Comparison of ENCODE assay signal across 24 cellular contexts in the genomic region with DNA sequence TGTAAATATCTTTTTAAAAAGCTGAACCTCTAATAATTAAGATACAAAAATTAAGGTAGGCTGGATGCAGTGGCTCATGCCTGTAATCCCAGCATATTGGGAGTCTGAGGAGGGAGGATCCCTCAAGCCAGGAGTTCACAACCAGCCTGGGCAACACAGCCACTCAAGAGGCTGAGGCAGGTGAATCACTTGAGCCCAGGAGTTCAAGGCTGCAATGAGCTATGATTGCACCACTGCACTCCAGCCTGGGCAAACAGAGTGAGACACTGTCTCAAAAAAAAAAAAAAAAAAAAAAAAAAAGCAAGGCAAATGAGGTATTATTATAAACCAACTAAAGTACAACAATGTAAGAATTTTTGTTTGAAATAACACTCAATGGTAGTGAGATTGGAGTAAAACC. TPM values are rescaled to one million over a fixed set of nuclear protein-coding genes. Genes with fewer than 3 reads are reported as not detected.
DNase-seq lines count a peak whose midpoint lies in the region; ATAC-seq, FAIRE-seq and TF ChIP-seq lines count a peak whose summit lies in the region.
"Had no signal": no experiment of that assay in that cellular context is flagged by ENCODE, and none has a peak within 500 bp of the region (broad histone marks: within the 10 kb centered on the region; RNA-seq: fewer than 3 reads in every experiment).

No MANE protein-coding gene starts in this region.

- intact Hi-C loops in adrenal gland (cut with DNase I) = no loop called here

- H3K18ac ChIP-seq in mesenchymal stem cell (ENCODE audit: low read depth in 1 of 2, low read length in 2 of 2) = no peak overlapping the region

- H3K4me2 ChIP-seq in A549 (peak overlapping the region; percentile 39), mesenchymal stem cell (ENCODE audit: low read length, poor library complexity, severe bottlenecking) (no peak overlapping the region)

- H2BK12ac ChIP-seq in mesenchymal stem cell (ENCODE audit: low read length in 2 of 2) = peak overlapping the region in 1 of 2 experiments; percentile 83

- FAIRE-seq in A549 (lab: Jason Lieb, UNC) = no peak
- FAIRE-seq: GM12892, GM19239 had no signal

- ATAC-seq in A549 (peak in 1 of 2 experiments; percentile 10; a peak in 1 of 6 replicates), GM18870 (IDR thresholded peaks at IDR 0.05; ENCODE audit: unreplicated experiment) (no peak)
- ATAC-seq: HCT116 had no signal

- no peak overlapping the region for H3K23ac ChIP-seq in mesenchymal stem cell (ENCODE audit: low read length in 2 of 2)

- H3K14ac ChIP-seq in mesenchymal stem cell (ENCODE audit: low read length in 2 of 2) = no peak overlapping the region

- H2BK15ac ChIP-seq in mesenchymal stem cell (ENCODE audit: low read depth, poor library complexity, severe bottlenecking) = no peak overlapping the region

- no peak for TF ChIP-seq CTCF in A549 (IDR thresholded peaks at IDR 0.05)
- no peak for TF ChIP-seq CTCF in adrenal gland (IDR thresholded peaks at IDR 0.05)

- no peak for TF ChIP-seq EP300 in A549 (IDR thresholded peaks at IDR 0.05)

- no peak overlapping the region for H3K9ac ChIP-seq in mesenchymal stem cell (ENCODE audit: low read length)

- no peak overlapping the region for H2AFZ ChIP-seq in mesenchymal stem cell (ENCODE audit: low read depth, low read length)

- TF ChIP-seq RAD21 in A549 (conservative IDR thresholded peaks at IDR 0.05 in 1 of 2, IDR thresholded peaks at IDR 0.05 in 1 of 2) = no peak

- peak overlapping the region; percentile 65 for H2AK5ac ChIP-seq in mesenchymal stem cell (ENCODE audit: low read length, severe bottlenecking)

- H3K9me3 ChIP-seq in A549 = no peaks in the 10 kb centered on the region
- no peaks in the 10 kb centered on the region for H3K9me3 ChIP-seq in adrenal gland (replicated peaks in 1 of 3)
- H3K9me3 ChIP-seq in mesenchymal stem cell (ENCODE audit: control insufficient read depth, low read length) = no peaks in the 10 kb centered on the region
- H3K9me3 ChIP-seq: SJSA1 had no signal

- H3K4me3 ChIP-seq in A549 (no peak overlapping the region), adrenal gland (no peak overlapping the region), mesenchymal stem cell (ENCODE audit: insufficient read depth in 1 of 2, low read depth in 1 of 2, low read length in 2 of 2) (no peak overlapping the region)
- H3K4me3 ChIP-seq: SJSA1 had no signal

- TF ChIP-seq POLR2A in A549 (IDR thresholded peaks at IDR 0.05; ENCODE audit: low read length) (no peak), adrenal gland (IDR thresholded peaks at IDR 0.05) (no peak)

- peaks cover 51% of the 10 kb centered on the region for H3K4me1 ChIP-seq in A549
- H3K4me1 ChIP-seq in adrenal gland (replicated peaks in 1 of 2) = peaks cover 0 to 8% of the 10 kb centered on the region in 2 donors
- H3K4me1 ChIP-seq in mesenchymal stem cell (ENCODE audit: control insufficient read depth, insufficient read depth, low read depth, low read length) = peaks cover 8% of the 10 kb centered on the region

- H4K91ac ChIP-seq in mesenchymal stem cell (ENCODE audit: low read length) = no peak overlapping the region

- H3K36me3 ChIP-seq in adrenal gland (replicated peaks in 1 of 2) (no peaks in the 10 kb centered on the region), mesenchymal stem cell (ENCODE audit: control insufficient read depth in 1 of 2, insufficient read depth in 2 of 2, low read depth in 1 of 2, low read length in 2 of 2) (no peaks in the 10 kb centered on the region)
- H3K36me3 ChIP-seq: SJSA1 had no signal

- POLR2A ChIA-PET in A549 (lab: Yijun Ruan, JAX) = interaction anchor here (0.7 kb wide), 1 partner anchor 59 kb away, joined by 3 read pairs; no protein-coding TSS in a partner anchor

- H2BK5ac ChIP-seq in mesenchymal stem cell (ENCODE audit: low read depth, low read length, poor library complexity, severe bottlenecking) = no peak overlapping the region

- CTCF ChIA-PET in A549 (lab: Yijun Ruan, JAX) = interaction anchor here (0.7 to 2.3 kb wide), 15 partner anchors 9 to 304 kb away, joined by 3 to 12 read pairs (median 4); partner anchors contain the start of genes EFHB and KAT2B

- H3K4ac ChIP-seq in mesenchymal stem cell (ENCODE audit: low read depth in 1 of 2, low read length in 2 of 2) = no peak overlapping the region

- H3K27me3 ChIP-seq in adrenal gland = no peaks in the 10 kb centered on the region
- H3K27me3 ChIP-seq in mesenchymal stem cell (ENCODE audit: control insufficient read depth in 1 of 2, insufficient read depth in 1 of 2, low read length in 2 of 2) = no peaks in the 10 kb centered on the region
- H3K27me3 ChIP-seq: SJSA1 had no signal

- no peak overlapping the region for H2BK120ac ChIP-seq in mesenchymal stem cell (ENCODE audit: low read depth, low read length)

- DNase-seq in A549 (ENCODE audit: low read depth in 1 of 2, low spot score in 1 of 2) (peak in 1 of 2 experiments; percentile 52), adrenal gland (peak in 4 of 7 donors; percentile 23 to 52 (median 28)), kidney tubule cell (ENCODE audit: low spot score) (peak; percentile 58), mesenchymal stem cell (no peak), hepatic stellate cell (ENCODE audit: low spot score) (no peak), OCI-M2 (lab: John Stamatoyannopoulos, UW; ENCODE audit: unreplicated experiment) (no peak)
- DNase-seq: 8988T, Calu3, DMS79 treated with DMSO at 0.1 percent for 48 hours, Karpas-422, NCI-H1092 treated with DMSO at 0.1 percent for 48 hours, NCI-H1436, NCI-H187, NCI-H446 treated with DMSO at 0.1 percent for 48 hours, NCI-H526 treated with DMSO at 0.1 percent for 48 hours, Right ventricle myocardium superior, RPMI8226 had no signal

- no peaks in the 10 kb centered on the region for H3K79me1 ChIP-seq in mesenchymal stem cell (replicated peaks; ENCODE audit: low read length, poor library complexity, severe bottlenecking)

- H3K27ac ChIP-seq in A549 = peak overlapping the region; percentile 50 to 79
- H3K27ac ChIP-seq in adrenal gland = no peak overlapping the region
- no peak overlapping the region for H3K27ac ChIP-seq in mesenchymal stem cell (ENCODE audit: low read length, poor library complexity, severe bottlenecking)
- H3K27ac ChIP-seq: SJSA1 had no signal

- no peak overlapping the region for H4K8ac ChIP-seq in mesenchymal stem cell (ENCODE audit: low read length)

TF ChIP-seq in A549, 52 proteins besides CTCF, POLR2A, EP300 and RAD21:
- TF ChIP-seq FOSL2 (IDR thresholded peaks at IDR 0.05) (no peak), FOSL2 (CRISPR knock-in tag; IDR thresholded peaks at IDR 0.05) (0 out of 2 replicates have a peak, but pooled peaks have one; percentile 29), KDM1A (IDR thresholded peaks at IDR 0.05; ENCODE audit: low read depth) (no peak), CEBPB (IDR thresholded peaks at IDR 0.05) (peak; percentile 20 to 71; a peak in 3 of 4 replicates), ZC3H11A (IDR thresholded peaks at IDR 0.05) (no peak), GATA3 (IDR thresholded peaks at IDR 0.05; ENCODE audit: borderline replicate concordance) (0 out of 2 replicates have a peak, but pooled peaks have one; percentile 26), RARB (CRISPR knock-in tag; IDR thresholded peaks at IDR 0.05) (no peak), ZNF302 (CRISPR knock-in tag; IDR thresholded peaks at IDR 0.05) (no peak), RCOR1 (IDR thresholded peaks at IDR 0.05; ENCODE audit: low read depth, low read length) (no peak), E2F6 (IDR thresholded peaks at IDR 0.05; ENCODE audit: borderline replicate concordance, low read depth) (no peak)

RNA-seq across cellular contexts. Expression of gene EFHB, which starts 47.6 kb away (rescaled TPM):
- polyA plus RNA-seq in A549 (2011; rRNA removed) = 1.9 and 2.1 TPM in 2 replicates
- 0.52 and 0.67 TPM in 2 replicates for polyA plus RNA-seq in A549 (2012; cell fraction: cytosol; rRNA removed)
- 0.29 and 0.92 TPM in 2 replicates for polyA plus RNA-seq in A549 (2012; cell fraction: nucleus; rRNA removed)
- polyA plus RNA-seq in A549 (2017; fragmentation: RNase III; extraction: RNeasy Plus Mini Kit Qiagen cat#74134 plus additional on column Dnase treatment) = 2.1 to 2.8 TPM (median 2.7 TPM) in 3 replicates
- 1.4 and 1.7 TPM in 2 replicates for polyA minus RNA-seq in A549 (2011; rRNA and poly(A)+ RNA removed)
- total RNA-seq in adrenal gland = 1 to 10 TPM in 5 of 8 donors, under 1 TPM in 2, not detected in 1; 0.29 to 4.4 (median 3.0) TPM
- 10 to 100 TPM in 1 of 3 donors, 1 to 10 TPM in 1, under 1 TPM in 1; 0.98 to 10.6 (median 2.2) TPM for polyA plus RNA-seq in adrenal gland
- polyA plus RNA-seq in mesenchymal stem cell (2013, experiment 1 of 2) = 0.54 TPM
- 0.82 TPM for polyA plus RNA-seq in mesenchymal stem cell (2013, experiment 2 of 2)
- total RNA-seq: Calu3, H4, HT-29, Right ventricle myocardium superior had no signal

Comparison
In these comparisons a context has a peak if more than half of its experiments do, and no peak if none do; other contexts are left out.
1. DNase-seq: peak in adrenal gland (4 of 7) and kidney tubule cell (single experiment); none in mesenchymal stem cell (single experiment), hepatic stellate cell (single experiment) and OCI-M2 (single experiment).
2. H3K27ac ChIP-seq: peak in A549 (2 of 2); none in adrenal gland (0 of 5) and mesenchymal stem cell (single experiment).